In the genomic region with DNA sequence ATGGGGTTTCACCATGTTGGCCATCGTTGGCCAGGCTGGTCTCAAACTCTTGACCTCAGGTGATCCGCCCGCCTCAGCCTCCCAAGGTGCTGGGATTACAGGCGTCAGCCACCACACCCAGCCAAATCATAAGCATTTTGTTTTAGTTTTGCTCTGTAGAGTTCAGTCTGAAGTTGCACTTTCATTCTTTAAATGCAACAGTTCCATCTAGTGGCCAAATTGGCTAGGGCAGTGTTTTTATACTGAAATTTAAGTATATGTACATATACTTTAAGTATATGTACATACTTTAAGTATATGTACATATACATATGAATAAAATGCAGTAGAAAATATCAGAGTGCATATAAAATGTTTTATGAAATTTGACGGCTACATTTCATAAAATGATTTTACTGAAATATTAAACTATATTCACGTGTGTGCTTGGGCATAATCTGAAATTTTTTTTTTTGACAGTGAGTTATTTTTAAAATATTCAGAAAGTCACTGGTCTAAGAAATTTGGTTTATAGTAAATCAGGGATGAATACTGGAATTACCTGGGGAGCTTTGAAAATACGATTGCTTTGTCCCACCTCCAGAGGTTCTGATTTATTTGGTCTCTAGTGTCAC, we compare ENCODE assay signal across 9 cellular contexts.
DNase-seq lines count a peak whose midpoint lies in the region; ATAC-seq and TF ChIP-seq lines count a peak whose summit lies in the region.
"Had no signal": no experiment of that assay in that cellular context is flagged by ENCODE, and none has a peak within 500 bp of the region (broad histone marks: within the 10 kb centered on the region; RNA-seq: fewer than 3 reads in every experiment).

No MANE protein-coding gene starts in this region.

- H3K4me2 ChIP-seq in GM23338 (no peak overlapping the region), Karpas-422 (ENCODE audit: low read depth, low read length, poor library complexity, severe bottlenecking) (no peak overlapping the region)

- H3K4me1 Mint-ChIP-seq in GM23338: peaks cover 15% of the 10 kb centered on the region; the same call in 2 of the 3 replicates

- no peak overlapping the region for H3K9ac ChIP-seq in Karpas-422 (ENCODE audit: low read length)

- H3K9me3 ChIP-seq in Karpas-422 (ENCODE audit: low read length): no peaks in the 10 kb centered on the region

- peak; percentile 48 for DNase-seq in A172 (ENCODE audit: low spot score)
- DNase-seq in ELF-1 (ENCODE audit: low read depth, low spot score): peak; percentile 55
- peak; percentile 78 for DNase-seq in GM23338 (ENCODE audit: low spot score)
- peak; percentile 87 for DNase-seq in Karpas-422
- peak; percentile 7 for DNase-seq in SHP77 treated with DMSO at 0.1 percent for 48 hours (lab: John Stamatoyannopoulos, UW)
- no peak for DNase-seq in epithelial cell of proximal tubule (ENCODE audit: low read depth)
- DNase-seq in non-pigmented ciliary epithelial cell (ENCODE audit: low read depth): peak; percentile 13
- no peak for DNase-seq in activated T-cell treated with anti-CD3 and anti-CD28 coated beads, Interleukin-2, amount 50 U/mL, for 1 hour

- H3K4me1 ChIP-seq in GM23338 (ENCODE audit: insufficient read depth): peaks cover 11% of the 10 kb centered on the region
- H3K4me1 ChIP-seq in Karpas-422 (ENCODE audit: low read length): no peaks in the 10 kb centered on the region

- H3K27me3 Mint-ChIP-seq in GM23338 (ENCODE audit: insufficient read depth, low read depth, poor library complexity): peaks cover 5% of the 10 kb centered on the region

- H3K27ac Mint-ChIP-seq in GM23338: no peak overlapping the region
- H3K27ac Mint-ChIP-seq: naive thymus-derived CD8-positive, alpha-beta T cell had no signal

- no peaks in the 10 kb centered on the region for H4K20me1 ChIP-seq in GM23338 (replicated peaks; ENCODE audit: insufficient read depth)
- no peaks in the 10 kb centered on the region for H4K20me1 ChIP-seq in Karpas-422 (ENCODE audit: insufficient read depth, low read depth, low read length)

- H3K79me2 ChIP-seq in GM23338 (replicated peaks; ENCODE audit: insufficient read depth) (no peaks in the 10 kb centered on the region), Karpas-422 (ENCODE audit: low read length) (no peaks in the 10 kb centered on the region)

- H3K9me3 Mint-ChIP-seq in GM23338: no peaks in the 10 kb centered on the region
- H3K9me3 Mint-ChIP-seq: naive thymus-derived CD8-positive, alpha-beta T cell had no signal

- peak; percentile 76 for ATAC-seq in GM23338

- H3K36me3 Mint-ChIP-seq in GM23338 (ENCODE audit: low read depth): no peaks in the 10 kb centered on the region
- H3K36me3 Mint-ChIP-seq: naive thymus-derived CD8-positive, alpha-beta T cell had no signal

- H3K27me3 ChIP-seq in GM23338 (ENCODE audit: insufficient read depth) (no peaks in the 10 kb centered on the region), Karpas-422 (ENCODE audit: low read length) (no peaks in the 10 kb centered on the region)

- TF ChIP-seq CTCF in GM23338 (conservative IDR thresholded peaks at IDR 0.05; ENCODE audit: low read depth in 2 of 2) (peak; percentile 71 to 89), epithelial cell of proximal tubule (conservative IDR thresholded peaks at IDR 0.05; ENCODE audit: low read depth, low read length) (peak; percentile 80)

- H2AFZ ChIP-seq in GM23338 (no peak overlapping the region), Karpas-422 (ENCODE audit: low read length) (no peak overlapping the region)

- H3K27ac ChIP-seq in GM23338 (ENCODE audit: low read depth) (no peak overlapping the region), Karpas-422 (ENCODE audit: low read length) (no peak overlapping the region)

- H3K4me3 ChIP-seq in GM23338: no peak overlapping the region
- no peak overlapping the region for H3K4me3 ChIP-seq in Karpas-422 (ENCODE audit: low read length)
- H3K4me3 ChIP-seq in epithelial cell of proximal tubule (ENCODE audit: low read depth, low read length): no peak overlapping the region

- no peaks in the 10 kb centered on the region for H3K9me2 ChIP-seq in GM23338 (ENCODE audit: insufficient read depth)
- H3K9me2 ChIP-seq in Karpas-422 (replicated peaks; ENCODE audit: insufficient read depth, low read length): no peaks in the 10 kb centered on the region

- H3K36me3 ChIP-seq in GM23338 (ENCODE audit: insufficient read depth): no peaks in the 10 kb centered on the region
- H3K36me3 ChIP-seq in Karpas-422 (ENCODE audit: insufficient read depth, low read length): no peaks in the 10 kb centered on the region

- no peak overlapping the region for H3K4me3 Mint-ChIP-seq in GM23338

- no peaks in the 10 kb centered on the region for H3F3A ChIP-seq in GM23338 (replicated peaks; ENCODE audit: low read depth)

TF ChIP-seq in GM23338, 12 proteins besides CTCF, POLR2A, EP300 and RAD21:
- TF ChIP-seq CREB1 (CRISPR knock-in tag; IDR thresholded peaks at IDR 0.05; ENCODE audit: low read depth) (no peak), ZNF114 (CRISPR knock-in tag; IDR thresholded peaks at IDR 0.05) (peak; percentile 20; the same call in 1 of the 2 replicates)

Comparison
In these comparisons a context has a peak if more than half of its experiments do, and no peak if none do; other contexts are left out.
1. DNase-seq: peak in A172 (single experiment), ELF-1 (single experiment), GM23338 (single experiment), Karpas-422 (single experiment), SHP77 treated with DMSO at 0.1 percent for 48 hours (single experiment) and non-pigmented ciliary epithelial cell (single experiment); none in epithelial cell of proximal tubule (single experiment) and activated T-cell treated with anti-CD3 and anti-CD28 coated beads, Interleukin-2, amount 50 U/mL, for 1 hour (single experiment).